ENCODE assay signal across 24 cellular contexts in the genomic region with DNA sequence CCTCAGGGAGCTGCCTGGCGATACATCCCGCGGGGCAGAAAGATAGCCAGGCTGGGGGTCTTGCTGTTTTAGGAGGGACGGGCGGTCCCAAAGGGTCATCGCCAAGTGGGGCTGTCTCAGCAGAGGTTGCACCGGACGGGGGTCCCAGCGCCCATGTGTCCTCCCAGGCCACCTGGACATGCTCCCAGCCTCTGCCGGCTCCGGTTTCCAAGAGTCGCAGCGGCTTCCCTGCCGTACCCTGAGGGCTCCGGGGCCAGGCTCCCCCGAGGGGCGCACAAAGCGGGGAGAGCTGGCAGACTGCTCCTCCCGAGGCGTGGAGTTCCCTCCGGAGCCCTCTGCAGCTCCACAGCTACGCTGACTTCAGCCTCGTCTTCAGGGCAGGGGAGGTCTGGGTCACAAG. TPM values are rescaled to one million over a fixed set of nuclear protein-coding genes. Genes with fewer than 3 reads are reported as not detected.
DNase-seq lines count a peak whose midpoint lies in the region; ATAC-seq and TF ChIP-seq lines count a peak whose summit lies in the region.
"Had no signal": no experiment of that assay in that cellular context is flagged by ENCODE, and none has a peak within 500 bp of the region (broad histone marks: within the 10 kb centered on the region; RNA-seq: fewer than 3 reads in every experiment).

No MANE protein-coding gene starts in this region.

- H3K27ac ChIP-seq in left ventricle myocardium inferior (replicated peaks) (no peak overlapping the region), right cardiac atrium (ENCODE audit: low read length) (no peak overlapping the region), coronary artery (peak overlapping the region in 1 of 2 donors; percentile 77), neuronal stem cell (replicated peaks; ENCODE audit: low read length) (no peak overlapping the region), tibial artery (peak overlapping the region; percentile 63 to 73), MM.1S (ENCODE audit: low read length) (no peak overlapping the region)
- H3K27ac ChIP-seq: 22Rv1, A549, GM23248 had no signal

- H3K4me3 ChIP-seq in left ventricle myocardium inferior, result peak overlapping the region; percentile 24
- no peak overlapping the region for H3K4me3 ChIP-seq in right cardiac atrium (ENCODE audit: low read length)
- peak overlapping the region; percentile 56 for H3K4me3 ChIP-seq in coronary artery
- no peak overlapping the region for H3K4me3 ChIP-seq in neuronal stem cell (ENCODE audit: low read length in 2 of 2)
- peak overlapping the region; percentile 55 to 57 for H3K4me3 ChIP-seq in tibial artery
- H3K4me3 ChIP-seq in MM.1S (ENCODE audit: low read length), result no peak overlapping the region
- H3K4me3 ChIP-seq: A549, GM12878, GM23248, HAP-1 had no signal

- no peak overlapping the region for H3K9ac ChIP-seq in neuronal stem cell (ENCODE audit: low read depth, low read length, poor library complexity)
- H3K9ac ChIP-seq in MM.1S (ENCODE audit: low read length), result no peak overlapping the region
- H3K9ac ChIP-seq: GM23248 had no signal

- no peak for ATAC-seq in right cardiac atrium
- no peak for ATAC-seq in GM19324 (IDR thresholded peaks at IDR 0.05; ENCODE audit: low FRiP score, unreplicated experiment)
- ATAC-seq in HG02571 (IDR thresholded peaks at IDR 0.05; ENCODE audit: unreplicated experiment), result no peak
- ATAC-seq: A549; CD8-positive, alpha-beta T cell; GM12878 had no signal

- no peak overlapping the region for H3K14ac ChIP-seq in neuronal stem cell (ENCODE audit: low read length)

- H3K79me2 ChIP-seq in MM.1S (ENCODE audit: low read length), result no peaks in the 10 kb centered on the region

- H3K18ac ChIP-seq in neuronal stem cell (ENCODE audit: low read length), result peak overlapping the region; percentile 76

- no peak overlapping the region for H2BK12ac ChIP-seq in neuronal stem cell (ENCODE audit: low read length)

- H2BK15ac ChIP-seq in neuronal stem cell (ENCODE audit: low read length), result no peak overlapping the region

- peak overlapping the region; percentile 95 for H2AK5ac ChIP-seq in neuronal stem cell (ENCODE audit: low read depth, low read length)

- no peak overlapping the region for H4K8ac ChIP-seq in neuronal stem cell (ENCODE audit: low read depth, low read length)

- H3K4ac ChIP-seq in neuronal stem cell (ENCODE audit: low read length), result no peak overlapping the region

- no peaks in the 10 kb centered on the region for H3K79me1 ChIP-seq in neuronal stem cell (ENCODE audit: low read depth, low read length)

- intact Hi-C loops in left ventricle myocardium inferior (cut with micrococcal nuclease) (no loop called here), right cardiac atrium (cut with DNase I) (no loop called here), tibial artery (cut with DNase I; ENCODE audit: low total_unique reads) (no loop called here)

- TF ChIP-seq CTCF in left ventricle myocardium inferior (IDR thresholded peaks at IDR 0.05; ENCODE audit: borderline replicate concordance) (no peak), coronary artery (IDR thresholded peaks at IDR 0.05) (no peak), tibial artery (IDR thresholded peaks at IDR 0.05) (no peak), MM.1S (IDR thresholded peaks at IDR 0.05; ENCODE audit: low read length) (no peak)

- H3K27me3 ChIP-seq in left ventricle myocardium inferior (ENCODE audit: low read depth) (peaks cover 38% of the 10 kb centered on the region), right cardiac atrium (ENCODE audit: control insufficient read depth, insufficient read depth) (no peaks in the 10 kb centered on the region), neuronal stem cell (ENCODE audit: control insufficient read depth in 3 of 3, insufficient read depth in 3 of 3, low read depth in 1 of 3, low read length in 3 of 3) (no peaks in the 10 kb centered on the region), tibial artery (no peaks in the 10 kb centered on the region), MM.1S (replicated peaks; ENCODE audit: insufficient read depth, low read length) (peaks cover 66% of the 10 kb centered on the region)

- no peak overlapping the region for H3K23ac ChIP-seq in neuronal stem cell (ENCODE audit: low read depth, low read length, poor library complexity)

- H4K91ac ChIP-seq in neuronal stem cell (ENCODE audit: low read depth, low read length, poor library complexity), result no peak overlapping the region

- no peak overlapping the region for H2BK5ac ChIP-seq in neuronal stem cell (ENCODE audit: low read length)

- H3F3A ChIP-seq in MM.1S (ENCODE audit: insufficient read depth, low read length), result no peaks in the 10 kb centered on the region

- H3K36me3 ChIP-seq in left ventricle myocardium inferior (no peaks in the 10 kb centered on the region), neuronal stem cell (replicated peaks in 1 of 2; ENCODE audit: control insufficient read depth in 2 of 2, insufficient read depth in 2 of 2, low read length in 2 of 2) (no peaks in the 10 kb centered on the region), tibial artery (no peaks in the 10 kb centered on the region), MM.1S (replicated peaks; ENCODE audit: insufficient read depth, low read length) (no peaks in the 10 kb centered on the region)
- H3K36me3 ChIP-seq: HAP-1 had no signal

- no peak for DNase-seq in left ventricle myocardium inferior
- no peak for DNase-seq in right cardiac atrium
- DNase-seq in coronary artery (ENCODE audit: low spot score), result no peak
- DNase-seq in neuronal stem cell (ENCODE audit: low spot score), result no peak
- no peak for DNase-seq in tibial artery
- DNase-seq in MM.1S, result no peak
- DNase-seq: AML-193; Calu3; CD8-positive, alpha-beta T cell; DMS 273 treated with DMSO at 0.1 percent for 48 hours; DMS53; DND-41; EL; GM23248 had no signal

- H3K4me1 ChIP-seq in left ventricle myocardium inferior, result no peaks in the 10 kb centered on the region
- H3K4me1 ChIP-seq in right cardiac atrium (ENCODE audit: control insufficient read depth, insufficient read depth, low read length), result no peaks in the 10 kb centered on the region
- peaks cover 10 to 11% of the 10 kb centered on the region in 2 donors for H3K4me1 ChIP-seq in neuronal stem cell (ENCODE audit: control insufficient read depth in 2 of 2, insufficient read depth in 1 of 2, low read depth in 1 of 2, low read length in 2 of 2)
- peaks cover 0 to 34% (median 10%) of the 10 kb centered on the region in 4 donors for H3K4me1 ChIP-seq in tibial artery
- no peaks in the 10 kb centered on the region for H3K4me1 ChIP-seq in MM.1S (ENCODE audit: low read length)
- H3K4me1 ChIP-seq: HAP-1 had no signal

- H2AFZ ChIP-seq in neuronal stem cell (ENCODE audit: low read length) (peak overlapping the region; percentile 5), MM.1S (ENCODE audit: low read length) (no peak overlapping the region)
- H2AFZ ChIP-seq: GM23248 had no signal

- no peaks in the 10 kb centered on the region for H4K20me1 ChIP-seq in MM.1S (ENCODE audit: insufficient read depth, low read length)

- H3K9me2 ChIP-seq in MM.1S (replicated peaks; ENCODE audit: insufficient read depth, low read length), result no peaks in the 10 kb centered on the region

- no peaks in the 10 kb centered on the region for H3K9me3 ChIP-seq in left ventricle myocardium inferior (replicated peaks)
- no peaks in the 10 kb centered on the region for H3K9me3 ChIP-seq in right cardiac atrium (ENCODE audit: control insufficient read depth, low read length)
- no peaks in the 10 kb centered on the region for H3K9me3 ChIP-seq in neuronal stem cell (replicated peaks in 1 of 2; ENCODE audit: control insufficient read depth in 2 of 2, insufficient read depth in 1 of 2, low read depth in 1 of 2, low read length in 2 of 2)
- H3K9me3 ChIP-seq in tibial artery, result no peaks in the 10 kb centered on the region
- H3K9me3 ChIP-seq in MM.1S (replicated peaks; ENCODE audit: insufficient read depth, low read length), result no peaks in the 10 kb centered on the region
- H3K9me3 ChIP-seq: A549, HAP-1 had no signal

- H2BK120ac ChIP-seq in neuronal stem cell (ENCODE audit: low read depth, low read length), result peak overlapping the region; percentile 72

- 84% methylated on average over 23 of the region's 23 CpGs for WGBS in right cardiac atrium
- WGBS in neuronal stem cell (ENCODE audit: extremely low coverage in 2 of 2, insufficient read length in 2 of 2, insufficient replicate concordance in 1 of 2), 2 donors, result no CpG with 5 or more reads among the region's 23 CpGs

- no peak overlapping the region for H3K4me2 ChIP-seq in neuronal stem cell (ENCODE audit: insufficient read depth, low read length, poor library complexity, severe bottlenecking)
- H3K4me2 ChIP-seq in MM.1S (ENCODE audit: low read depth, low read length), result no peak overlapping the region
- H3K4me2 ChIP-seq: A549 had no signal

RNA-seq across cellular contexts. Expression of a gene that starts 1.2 kb away (rescaled TPM):
- total RNA-seq in left ventricle myocardium inferior, result 0.49 TPM
- total RNA-seq in right cardiac atrium, result 1 to 10 TPM in 1 of 4 donors, under 1 TPM in 3; 0.21 to 4.2 (median 0.27) TPM
- 7.1 TPM for polyA plus RNA-seq in right cardiac atrium
- polyA plus RNA-seq in neuronal stem cell (2013, experiment 1 of 2), result 0.17 TPM
- polyA plus RNA-seq in neuronal stem cell (2013, experiment 2 of 2), result 0.18 TPM
- total RNA-seq: Calu3; CD8-positive, alpha-beta T cell; GM12878; GM23248; H4; HT-29 had no signal
- polyA plus RNA-seq: A549, BJ, GM12878, GM23248 had no signal

RNA-seq across cellular contexts. Expression of a gene that starts 10.4 kb away (rescaled TPM):
- total RNA-seq in left ventricle myocardium inferior (not detected), right cardiac atrium (not detected)
- polyA plus RNA-seq in right cardiac atrium, result not detected
- not detected for polyA plus RNA-seq in neuronal stem cell (2013, experiment 1 of 2)
- polyA plus RNA-seq in neuronal stem cell (2013, experiment 2 of 2), result not detected
- total RNA-seq: Calu3; CD8-positive, alpha-beta T cell; G401; GM12878; GM23248; H4; HT-29 had no signal
- polyA plus RNA-seq: A549, BJ, GM12878, GM23248 had no signal

Comparison
In these comparisons a context has a peak if more than half of its experiments do, and no peak if none do; other contexts are left out.
1. H3K4me3 ChIP-seq: peak in left ventricle myocardium inferior (single experiment), coronary artery (single experiment) and tibial artery (2 of 2); none in right cardiac atrium (single experiment), neuronal stem cell (0 of 2) and MM.1S (single experiment).
2. H3K27ac ChIP-seq: peak in tibial artery (2 of 2); none in left ventricle myocardium inferior (single experiment), right cardiac atrium (single experiment), neuronal stem cell (single experiment) and MM.1S (single experiment).